In genomic region chr11:73333173-73333572, GRCh38 we compare ENCODE assay signal across 1 cellular context.
TF ChIP-seq lines count a peak whose summit lies in the region.

No MANE protein-coding gene starts in this region.

TF ChIP-seq in HepG2, 621 proteins besides CTCF, POLR2A, EP300 and RAD21:
- TF ChIP-seq SALL1 (CRISPR knock-in tag; IDR thresholded peaks at IDR 0.05) (no peak), ZNF768 (CRISPR knock-in tag; IDR thresholded peaks at IDR 0.05) (0 out of 2 replicates have a peak, but pooled peaks have one; percentile 9), MTF1 (CRISPR knock-in tag; IDR thresholded peaks at IDR 0.05) (no peak), RFX1 (IDR thresholded peaks at IDR 0.05) (no peak), AGO2 (optimal IDR thresholded peaks at IDR 0.05; ENCODE audit: low read depth, low read length) (no peak), ZBTB38 (CRISPR knock-in tag; IDR thresholded peaks at IDR 0.05) (peak; percentile 45; the same call in 1 of the 2 replicates)
